ENCODE assay signal across 9 cellular contexts in genomic region chr4:48909697-48910096, GRCh38. TPM values are rescaled to one million over a fixed set of nuclear protein-coding genes. Genes with fewer than 3 reads are reported as not detected.
DNase-seq lines count a peak whose midpoint lies in the region; ATAC-seq, FAIRE-seq and TF ChIP-seq lines count a peak whose summit lies in the region.
"Had no signal": no experiment of that assay in that cellular context is flagged by ENCODE, and none has a peak within 500 bp of the region (broad histone marks: within the 10 kb centered on the region; RNA-seq: fewer than 3 reads in every experiment).

No MANE protein-coding gene starts in this region.

- TF ChIP-seq CTCF in bronchial epithelial cell (IDR thresholded peaks at IDR 0.05; ENCODE audit: insufficient read depth, low read length, severe bottlenecking), result no peak

- H3K36me3 ChIP-seq in bronchial epithelial cell (ENCODE audit: control insufficient read depth, insufficient read depth, low read length), result no peaks in the 10 kb centered on the region
- H3K36me3 ChIP-seq: heart right ventricle had no signal

- DNase-seq in GM04504 (ENCODE audit: low read depth), result peak; percentile 96
- peak; percentile 99 for DNase-seq in bronchial epithelial cell (ENCODE audit: low read depth)
- DNase-seq in stimulated activated CD4-positive, alpha-beta T cell treated with anti-CD3 and anti-CD28 coated beads, Interleukin-12 subunit alpha, Interleukin-12 subunit beta, amount 100 ng/mL, for 24 hours (ENCODE audit: low read depth in 2 of 2), result peak; percentile 47 to 56
- no peak for DNase-seq in NCI-H1436 (lab: John Stamatoyannopoulos, UW)
- no peak for DNase-seq in germinal center (ENCODE audit: low spot score)
- no peak for DNase-seq in NCI-H2227 (lab: John Stamatoyannopoulos, UW; ENCODE audit: unreplicated experiment)
- DNase-seq: heart right ventricle had no signal

- FAIRE-seq in bronchial epithelial cell (lab: Jason Lieb, UNC), result peak; percentile 99

- no peaks in the 10 kb centered on the region for H3K27me3 ChIP-seq in bronchial epithelial cell (ENCODE audit: control insufficient read depth, insufficient read depth, low read length)
- H3K27me3 ChIP-seq: heart right ventricle had no signal

- H3K4me3 ChIP-seq in bronchial epithelial cell (ENCODE audit: low read depth, low read length), result no peak overlapping the region
- H3K4me3 ChIP-seq: heart right ventricle had no signal

- ATAC-seq in SK-N-SH treated with all-trans-retinoic acid at 6 μM for 48 hours (peak; percentile 87), GM21825 (IDR thresholded peaks at IDR 0.05; ENCODE audit: unreplicated experiment) (no peak)

TF ChIP-seq in SK-N-SH treated with all-trans-retinoic acid at 6 μM for 48 hours, 23 proteins besides CTCF, POLR2A, EP300 and RAD21:
- TF ChIP-seq CSDC2 (CRISPR knock-in tag; IDR thresholded peaks at IDR 0.05) (0 out of 2 replicates have a peak, but pooled peaks have one; percentile 20), SNAI2 (CRISPR knock-in tag; IDR thresholded peaks at IDR 0.05) (no peak), BACH2 (CRISPR knock-in tag; IDR thresholded peaks at IDR 0.05; ENCODE audit: borderline replicate concordance) (no peak), PPARA (CRISPR knock-in tag; IDR thresholded peaks at IDR 0.05; ENCODE audit: borderline replicate concordance) (no peak), ISL1 (CRISPR knock-in tag; IDR thresholded peaks at IDR 0.05) (peak; percentile 38; the same call in 1 of the 2 replicates), TCF4 (CRISPR knock-in tag; IDR thresholded peaks at IDR 0.05; ENCODE audit: borderline replicate concordance) (no peak), ZNF70 (CRISPR knock-in tag; IDR thresholded peaks at IDR 0.05) (no peak), TSHZ2 (CRISPR knock-in tag; IDR thresholded peaks at IDR 0.05) (no peak), RARB (CRISPR knock-in tag; IDR thresholded peaks at IDR 0.05) (no peak), ZFP30 (CRISPR knock-in tag; IDR thresholded peaks at IDR 0.05) (no peak), ARNTL (CRISPR knock-in tag; IDR thresholded peaks at IDR 0.05; ENCODE audit: borderline replicate concordance, low read depth) (no peak), ZNF8 (CRISPR knock-in tag; IDR thresholded peaks at IDR 0.05) (no peak)
- TF ChIP-seq, protein P1, sequence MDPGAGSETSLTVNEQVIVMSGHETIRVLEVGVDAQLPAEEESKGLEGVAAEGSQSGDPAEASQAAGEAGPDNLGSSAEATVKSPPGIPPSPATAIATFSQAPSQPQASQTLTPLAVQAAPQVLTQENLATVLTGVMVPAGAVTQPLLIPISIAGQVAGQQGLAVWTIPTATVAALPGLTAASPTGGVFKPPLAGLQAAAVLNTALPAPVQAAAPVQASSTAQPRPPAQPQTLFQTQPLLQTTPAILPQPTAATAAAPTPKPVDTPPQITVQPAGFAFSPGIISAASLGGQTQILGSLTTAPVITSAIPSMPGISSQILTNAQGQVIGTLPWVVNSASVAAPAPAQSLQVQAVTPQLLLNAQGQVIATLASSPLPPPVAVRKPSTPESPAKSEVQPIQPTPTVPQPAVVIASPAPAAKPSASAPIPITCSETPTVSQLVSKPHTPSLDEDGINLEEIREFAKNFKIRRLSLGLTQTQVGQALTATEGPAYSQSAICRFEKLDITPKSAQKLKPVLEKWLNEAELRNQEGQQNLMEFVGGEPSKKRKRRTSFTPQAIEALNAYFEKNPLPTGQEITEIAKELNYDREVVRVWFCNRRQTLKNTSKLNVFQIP (CRISPR knock-in tag; IDR thresholded peaks at IDR 0.05; ENCODE audit: borderline replicate concordance, low read depth), result no peak
- TF ChIP-seq, protein P2, sequence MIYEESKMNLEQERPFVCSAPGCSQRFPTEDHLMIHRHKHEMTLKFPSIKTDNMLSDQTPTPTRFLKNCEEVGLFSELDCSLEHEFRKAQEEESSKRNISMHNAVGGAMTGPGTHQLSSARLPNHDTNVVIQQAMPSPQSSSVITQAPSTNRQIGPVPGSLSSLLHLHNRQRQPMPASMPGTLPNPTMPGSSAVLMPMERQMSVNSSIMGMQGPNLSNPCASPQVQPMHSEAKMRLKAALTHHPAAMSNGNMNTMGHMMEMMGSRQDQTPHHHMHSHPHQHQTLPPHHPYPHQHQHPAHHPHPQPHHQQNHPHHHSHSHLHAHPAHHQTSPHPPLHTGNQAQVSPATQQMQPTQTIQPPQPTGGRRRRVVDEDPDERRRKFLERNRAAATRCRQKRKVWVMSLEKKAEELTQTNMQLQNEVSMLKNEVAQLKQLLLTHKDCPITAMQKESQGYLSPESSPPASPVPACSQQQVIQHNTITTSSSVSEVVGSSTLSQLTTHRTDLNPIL (CRISPR knock-in tag; IDR thresholded peaks at IDR 0.05; ENCODE audit: low read depth), result no peak

RNA-seq across cellular contexts. Expression of gene OCIAD2, which starts 3.1 kb away (rescaled TPM):
- total RNA-seq in bronchial epithelial cell, result 162 and 415 TPM in 2 replicates

Comparison
In these comparisons a context has a peak if more than half of its experiments do, and no peak if none do; other contexts are left out.
1. DNase-seq: peak in GM04504 (single experiment), bronchial epithelial cell (single experiment) and stimulated activated CD4-positive, alpha-beta T cell treated with anti-CD3 and anti-CD28 coated beads, Interleukin-12 subunit alpha, Interleukin-12 subunit beta, amount 100 ng/mL, for 24 hours (2 of 2); none in NCI-H1436 (single experiment), germinal center (single experiment) and NCI-H2227 (single experiment).